ENCODE assay signal across 24 cellular contexts in genomic region chr14:52422650-52423356, GRCh38.
DNase-seq lines count a peak whose midpoint lies in the region; ATAC-seq and TF ChIP-seq lines count a peak whose summit lies in the region.
"Had no signal": no experiment of that assay in that cellular context is flagged by ENCODE, and none has a peak within 500 bp of the region (broad histone marks: within the 10 kb centered on the region; RNA-seq: fewer than 3 reads in every experiment).

No MANE protein-coding gene starts in this region.

- H3K27me3 Mint-ChIP-seq in chondrocyte (ENCODE audit: low read depth) = no peaks in the 10 kb centered on the region
- H3K27me3 Mint-ChIP-seq: CD8-positive, alpha-beta memory T cell; progenitor cell of endocrine pancreas had no signal

- POLR2A ChIA-PET in OCI-LY7 (lab: Charles Lee) = interaction anchor here (0.6 to 1.5 kb wide), 2 partner anchors 10 kb away, joined by 3 to 5 read pairs; no protein-coding TSS in a partner anchor

- no peak overlapping the region for H3K4me2 ChIP-seq in OCI-LY7 (ENCODE audit: low read length)

- H3K79me2 ChIP-seq in OCI-LY7 (ENCODE audit: insufficient read depth, low read depth, low read length) = no peaks in the 10 kb centered on the region

- H3K36me3 ChIP-seq in left lung = no peaks in the 10 kb centered on the region
- H3K36me3 ChIP-seq in OCI-LY7 (ENCODE audit: insufficient read depth, low read length) = no peaks in the 10 kb centered on the region
- H3K36me3 ChIP-seq: esophagus muscularis mucosa, left ventricle myocardium inferior, thoracic aorta had no signal

- H3K4me1 Mint-ChIP-seq in chondrocyte (ENCODE audit: low read depth) = peaks cover 16% of the 10 kb centered on the region

- no peaks in the 10 kb centered on the region for H3K9me3 Mint-ChIP-seq in chondrocyte (ENCODE audit: low read depth)
- H3K9me3 Mint-ChIP-seq: activated naive CD4-positive, alpha-beta T cell treated with anti-CD3 and anti-CD28 coated beads for 36 hours had no signal

- H2AFZ ChIP-seq in OCI-LY7 (ENCODE audit: low read length) = no peak overlapping the region

- H3K4me3 Mint-ChIP-seq in chondrocyte (ENCODE audit: unreplicated experiment) = no peak overlapping the region
- H3K4me3 Mint-ChIP-seq: activated CD4-positive, alpha-beta T cell treated with anti-CD3 and anti-CD28 coated beads, Interleukin-2, amount 10 ng/mL, durations not matched to agents 7 days and 5 days; activated naive CD4-positive, alpha-beta T cell treated with anti-CD3 and anti-CD28 coated beads for 36 hours; CD8-positive, alpha-beta memory T cell had no signal

- H3K27ac Mint-ChIP-seq in chondrocyte (ENCODE audit: unreplicated experiment) = no peak overlapping the region
- H3K27ac Mint-ChIP-seq: activated CD4-positive, alpha-beta T cell treated with anti-CD3 and anti-CD28 coated beads, Interleukin-2, amount 10 ng/mL, durations not matched to agents 7 days and 5 days; activated naive CD4-positive, alpha-beta T cell treated with anti-CD3 and anti-CD28 coated beads for 36 hours; CD8-positive, alpha-beta memory T cell; progenitor cell of endocrine pancreas had no signal

- H3K9me2 ChIP-seq in OCI-LY7 (ENCODE audit: insufficient read depth, low read length) = no peaks in the 10 kb centered on the region

- ATAC-seq in left lung = peak; percentile 76
- ATAC-seq: stimulated activated naive CD8-positive, alpha-beta T cell treated with anti-CD3 and anti-CD28 coated beads, Interleukin-15, Interleukin-2, amounts not matched to agents 100 U/mL and 50 U/mL, for 24 hours had no signal

- DNase-seq in OCI-M1 (lab: John Stamatoyannopoulos, UW) (peak; percentile 12), chondrocyte (ENCODE audit: low spot score) (no peak), left lung (no peak), OCI-LY7 (ENCODE audit: low spot score) (no peak), putamen (ENCODE audit: low spot score) (no peak), NCI-H1105 treated with DMSO at 0.1 percent for 48 hours (lab: John Stamatoyannopoulos, UW) (no peak)
- DNase-seq in stimulated activated CD8-positive, alpha-beta memory T cell treated with anti-CD3 and anti-CD28 coated beads, Interleukin-4, amount 100 ng/mL, for 48 hours = no peak
- DNase-seq: activated CD4-positive, alpha-beta T cell treated with anti-CD3 and anti-CD28 coated beads, Interleukin-2, amount 10 ng/mL, durations not matched to agents 7 days and 5 days; activated naive CD4-positive, alpha-beta T cell treated with anti-CD3 and anti-CD28 coated beads for 36 hours; anterior cingulate cortex; CD8-positive, alpha-beta memory T cell; cortex of kidney; DMS 273 treated with DMSO at 0.1 percent for 48 hours; Kasumi-1; left ventricle myocardium inferior; NCI-H1105; NCI-H2029; NCI-H526 treated with DMSO at 0.1 percent for 48 hours; stimulated activated naive CD8-positive, alpha-beta T cell treated with anti-CD3 and anti-CD28 coated beads, Interleukin-15, Interleukin-2, amounts not matched to agents 100 U/mL and 50 U/mL, for 24 hours; T-helper 9 cell had no signal

- BruUV-seq in OCI-LY7 (replicated peaks; lab: Mats Ljungman, UMichigan) = no TSS peak

- 0 out of 3 replicates have a peak, but pooled peaks have one; percentile 5 for TF ChIP-seq CTCF in GM12872 (IDR thresholded peaks at IDR 0.05; ENCODE audit: insufficient read depth, low read depth, low read length)
- peak; percentile 21 for TF ChIP-seq CTCF in chondrocyte (IDR thresholded peaks at IDR 0.05)
- no peak for TF ChIP-seq CTCF in left lung (IDR thresholded peaks at IDR 0.05)
- no peak for TF ChIP-seq CTCF in OCI-LY7 (conservative IDR thresholded peaks at IDR 0.05; ENCODE audit: low read length)

- intact Hi-C loops in left lung (cut with DNase I) = no loop called here
- intact Hi-C loops in OCI-LY7 (cut with micrococcal nuclease; ENCODE audit: unreplicated experiment) = no loop called here

- no peaks in the 10 kb centered on the region for H3K27me3 ChIP-seq in left lung
- H3K27me3 ChIP-seq: esophagus muscularis mucosa had no signal

- H4K20me1 ChIP-seq in OCI-LY7 (ENCODE audit: insufficient read depth, low read length) = no peaks in the 10 kb centered on the region

- H3K27ac ChIP-seq in left lung (no peak overlapping the region), OCI-LY7 (ENCODE audit: low read depth, low read length, poor library complexity, severe bottlenecking) (no peak overlapping the region)
- H3K27ac ChIP-seq: esophagus muscularis mucosa, left ventricle myocardium inferior, thoracic aorta had no signal

- H3K4me1 ChIP-seq in left lung (no peaks in the 10 kb centered on the region), OCI-LY7 (ENCODE audit: insufficient read depth, low read length, poor library complexity, severe bottlenecking) (no peaks in the 10 kb centered on the region)
- H3K4me1 ChIP-seq: esophagus muscularis mucosa, left ventricle myocardium inferior had no signal

- CTCF ChIA-PET in OCI-LY7 (lab: Charles Lee; ENCODE audit: unreplicated experiment) = no interaction called here

- no peaks in the 10 kb centered on the region for H3K9me3 ChIP-seq in left lung
- H3K9me3 ChIP-seq in OCI-LY7 (ENCODE audit: low read length) = no peaks in the 10 kb centered on the region
- H3K9me3 ChIP-seq: esophagus muscularis mucosa, left ventricle myocardium inferior, thoracic aorta had no signal

- H3K36me3 Mint-ChIP-seq in chondrocyte (ENCODE audit: low read depth) = no peaks in the 10 kb centered on the region

- H3K4me3 ChIP-seq in left lung = no peak overlapping the region
- H3K4me3 ChIP-seq in OCI-LY7 (ENCODE audit: low read depth, low read length, poor library complexity, severe bottlenecking) = no peak overlapping the region
- H3K4me3 ChIP-seq: esophagus muscularis mucosa, left ventricle myocardium inferior, thoracic aorta had no signal

Comparison
In these comparisons a context has a peak if more than half of its experiments do, and no peak if none do; other contexts are left out.
1. CTCF ChIP-seq: peak in GM12872 (single experiment) and chondrocyte (single experiment); none in left lung (0 of 2) and OCI-LY7 (single experiment).